ENCODE assay signal across 15 cellular contexts in the genomic region with DNA sequence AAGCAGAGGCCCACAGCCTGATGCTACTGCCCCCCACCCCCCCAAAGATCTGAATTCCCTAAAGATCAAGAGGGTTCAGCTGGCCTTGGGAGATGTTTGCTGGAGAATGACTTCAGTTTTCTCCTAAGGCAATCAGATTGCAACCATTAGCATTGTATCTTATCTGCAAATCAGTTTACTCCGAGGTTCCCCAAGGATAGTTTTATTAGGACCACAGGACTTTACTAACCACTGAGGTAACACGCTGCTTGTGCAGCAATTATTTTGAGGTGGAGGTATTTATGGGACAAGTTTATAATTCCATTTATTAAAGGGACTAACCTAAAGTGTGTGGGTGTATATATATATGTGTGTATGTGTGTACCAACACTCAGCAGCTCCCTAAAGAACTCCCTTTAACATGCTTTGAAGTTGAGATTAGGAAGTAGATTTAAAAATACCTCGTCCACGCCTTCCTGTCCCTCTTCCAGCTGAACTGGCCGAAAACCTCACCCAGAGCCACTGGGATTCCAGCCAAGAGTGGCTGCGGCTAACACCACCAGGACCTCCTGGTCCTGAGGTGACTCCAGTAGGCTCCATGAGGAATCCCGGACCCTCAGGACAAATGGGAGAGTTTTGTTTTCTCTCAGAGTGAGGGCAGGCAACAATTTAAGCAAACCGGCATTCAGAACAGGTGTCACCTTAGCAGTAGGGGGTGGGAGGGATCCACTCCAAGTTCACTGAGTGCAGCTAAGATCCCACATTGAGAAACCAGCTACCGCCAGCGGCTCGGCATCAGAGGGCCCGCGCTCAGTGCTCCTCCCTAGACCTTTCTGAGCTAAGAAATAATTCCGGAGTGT. TPM values are rescaled to one million over a fixed set of nuclear protein-coding genes. Genes with fewer than 3 reads are reported as not detected.
DNase-seq lines count a peak whose midpoint lies in the region; ATAC-seq and TF ChIP-seq lines count a peak whose summit lies in the region.
"Had no signal": no experiment of that assay in that cellular context is flagged by ENCODE, and none has a peak within 500 bp of the region (broad histone marks: within the 10 kb centered on the region; RNA-seq: fewer than 3 reads in every experiment).

No MANE protein-coding gene starts in this region.

- H3K4me1 ChIP-seq in psoas muscle, result peaks cover 39% of the 10 kb centered on the region
- H3K4me1 ChIP-seq: A549 had no signal

- TF ChIP-seq CTCF in osteocyte (IDR thresholded peaks at IDR 0.05), result no peak
- TF ChIP-seq CTCF in psoas muscle (IDR thresholded peaks at IDR 0.05), result no peak

- H3K27me3 ChIP-seq in MG63, result no peaks in the 10 kb centered on the region
- peaks cover 0 to 77% (median 63%) of the 10 kb centered on the region in 3 donors for H3K27me3 ChIP-seq in psoas muscle (ENCODE audit: insufficient read depth in 3 of 3, low read length in 2 of 3)

- WGBS in psoas muscle, 3 donors, result 19 to 32% (median 23%) methylated on average over 14 of the region's 14 CpGs

- intact Hi-C loops in psoas muscle (cut with DNase I), result no loop called here

- H3K4me3 ChIP-seq in MG63 (peak overlapping the region; percentile 72), psoas muscle (no peak overlapping the region)
- H3K4me3 ChIP-seq: A549, colonic mucosa, upper lobe of right lung had no signal

- no peak for ATAC-seq in HG03139 (IDR thresholded peaks at IDR 0.05; ENCODE audit: unreplicated experiment)
- no peak for ATAC-seq in psoas muscle
- ATAC-seq: A549, upper lobe of right lung had no signal

- H3K27me3 Mint-ChIP-seq in T-helper 2 cell treated with Interferon-gamma antibody and Interleukin-4, amounts not matched to agents 5 μg/mL and 100 μg/mL, for 36 hours (ENCODE audit: low read depth), result peaks cover 92% of the 10 kb centered on the region
- H3K27me3 Mint-ChIP-seq in osteocyte (ENCODE audit: unreplicated experiment), result no peaks in the 10 kb centered on the region

- H3K36me3 Mint-ChIP-seq in T-helper 2 cell treated with Interferon-gamma antibody and Interleukin-4, amounts not matched to agents 5 μg/mL and 100 μg/mL, for 36 hours (ENCODE audit: low read depth), result peaks cover 6% of the 10 kb centered on the region
- peaks cover 9% of the 10 kb centered on the region for H3K36me3 Mint-ChIP-seq in osteocyte (ENCODE audit: unreplicated experiment)

- H3K27ac ChIP-seq in psoas muscle, result no peak overlapping the region
- H3K27ac ChIP-seq: A549, colonic mucosa, upper lobe of right lung had no signal

- peaks cover 9% of the 10 kb centered on the region for H3K36me3 ChIP-seq in MG63
- no peaks in the 10 kb centered on the region for H3K36me3 ChIP-seq in psoas muscle (ENCODE audit: insufficient read depth in 1 of 2, low read depth in 1 of 2)
- H3K36me3 ChIP-seq: colonic mucosa, upper lobe of right lung had no signal

- H3K4me3 Mint-ChIP-seq in T-helper 2 cell treated with Interferon-gamma antibody and Interleukin-4, amounts not matched to agents 5 μg/mL and 100 μg/mL, for 36 hours, result no peak overlapping the region
- peak overlapping the region; percentile 99 for H3K4me3 Mint-ChIP-seq in osteocyte (ENCODE audit: unreplicated experiment)

- H3K4me1 Mint-ChIP-seq in T-helper 2 cell treated with Interferon-gamma antibody and Interleukin-4, amounts not matched to agents 5 μg/mL and 100 μg/mL, for 36 hours (ENCODE audit: low read depth), result peaks cover 31% of the 10 kb centered on the region
- peaks cover 31% of the 10 kb centered on the region for H3K4me1 Mint-ChIP-seq in osteocyte (ENCODE audit: unreplicated experiment)

- H3K27ac Mint-ChIP-seq in T-helper 2 cell treated with Interferon-gamma antibody and Interleukin-4, amounts not matched to agents 5 μg/mL and 100 μg/mL, for 36 hours, result peak overlapping the region; percentile 31
- H3K27ac Mint-ChIP-seq in osteocyte (ENCODE audit: unreplicated experiment), result peak overlapping the region; percentile 100

- no peak for DNase-seq in T-helper 2 cell treated with Interferon-gamma antibody and Interleukin-4, amounts not matched to agents 5 μg/mL and 100 μg/mL, for 36 hours (ENCODE audit: low spot score)
- DNase-seq in T-helper 2 cell, result no peak
- DNase-seq in MG63, result peak; percentile 50
- DNase-seq in fibroblast of peridontal ligament (ENCODE audit: extremely low read depth), result peak; percentile 63
- DNase-seq in osteocyte (ENCODE audit: extremely low spot score, unreplicated experiment), result no peak
- DNase-seq in psoas muscle, result no peak
- DNase-seq in NCI-H2196 (lab: John Stamatoyannopoulos, UW; ENCODE audit: unreplicated experiment), result no peak
- DNase-seq: activated CD4-positive, alpha-beta T cell treated with anti-CD3 and anti-CD28 coated beads, Interleukin-2, amount 50 U/mL, for 1 hour; activated naive CD4-positive, alpha-beta T cell treated with anti-CD3 and anti-CD28 coated beads, Interleukin-2, amount 50 U/mL, for 16 hours; colonic mucosa; DMS153; NCI-H2029 treated with DMSO at 0.1 percent for 48 hours; upper lobe of right lung had no signal

- peaks cover 5% of the 10 kb centered on the region for H3K9me3 Mint-ChIP-seq in T-helper 2 cell treated with Interferon-gamma antibody and Interleukin-4, amounts not matched to agents 5 μg/mL and 100 μg/mL, for 36 hours
- H3K9me3 Mint-ChIP-seq in osteocyte (ENCODE audit: unreplicated experiment), result no peaks in the 10 kb centered on the region

- H3K9me3 ChIP-seq in MG63 (no peaks in the 10 kb centered on the region), psoas muscle (no peaks in the 10 kb centered on the region)
- H3K9me3 ChIP-seq: A549, colonic mucosa, upper lobe of right lung had no signal

RNA-seq across cellular contexts. Expression of a gene that starts 3.0 kb away (rescaled TPM):
- total RNA-seq in MG63 (2014; rRNA removed; shearing (Covaris generic); ENCODE audit: low replicate concordance), result 5.7 and 8.2 TPM in 2 replicates
- total RNA-seq in osteocyte (25.2 and 29.7 TPM in 2 replicates), psoas muscle (under 1 TPM in 2 of 4 donors, not detected in 2; 0.17 to 0.28 TPM)
- polyA plus RNA-seq in psoas muscle, result under 1 TPM; 0.03 to 0.15 (median 0.04) TPM
- total RNA-seq: upper lobe of right lung had no signal

RNA-seq across cellular contexts. Expression of a gene that starts 20.4 kb away (rescaled TPM):
- not detected in 2 replicates for total RNA-seq in MG63 (2014; rRNA removed; shearing (Covaris generic); ENCODE audit: low replicate concordance)
- total RNA-seq in osteocyte (17.4 and 17.6 TPM in 2 replicates), psoas muscle (not detected)
- polyA plus RNA-seq in psoas muscle, result not detected
- total RNA-seq: colonic mucosa, upper lobe of right lung had no signal

Comparison
In these comparisons a context has a peak if more than half of its experiments do, and no peak if none do; other contexts are left out.
1. DNase-seq: peak in MG63 (single experiment) and fibroblast of peridontal ligament (single experiment); none in T-helper 2 cell treated with Interferon-gamma antibody and Interleukin-4, amounts not matched to agents 5 μg/mL and 100 μg/mL, for 36 hours (single experiment), T-helper 2 cell (0 of 5), osteocyte (single experiment), psoas muscle (0 of 2) and NCI-H2196 (single experiment).
2. RNA of a gene that starts 20.4 kb away (total RNA-seq): 17.4 to 17.6 TPM in osteocyte; not detected in MG63 and not detected in psoas muscle; every median in the first group is over 10 times any median in the second.